In the genomic region with DNA sequence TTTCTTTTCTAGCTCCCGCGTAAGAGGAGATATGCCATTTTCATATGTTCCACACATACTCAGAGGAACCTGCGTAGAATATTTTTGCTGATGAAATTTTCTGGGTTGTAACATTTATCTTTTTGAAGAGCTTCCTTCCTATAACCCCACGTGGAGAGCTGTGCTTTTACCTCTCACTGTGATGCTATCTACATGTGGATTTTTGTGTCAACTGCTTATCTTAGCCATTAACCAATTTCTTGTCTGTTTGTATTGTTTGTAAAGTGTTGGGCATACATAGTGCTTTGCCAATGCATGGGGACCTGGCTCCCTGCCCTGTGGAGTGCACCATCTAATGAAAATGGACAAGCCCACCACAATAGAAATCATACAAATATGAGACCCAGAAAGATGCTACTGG, we compare ENCODE assay signal across 34 cellular contexts.
"Had no signal": no experiment of that assay in that cellular context is flagged by ENCODE, and none has a peak within 500 bp of the region (broad histone marks: within the 10 kb centered on the region; RNA-seq: fewer than 3 reads in every experiment).

No MANE protein-coding gene starts in this region.

- H3K4me3 ChIP-seq: adrenal gland, body of pancreas, breast epithelium had no signal

- DNase-seq: activated B cell treated with CpG ODN at 0.5 μM for 24 hours; activated CD4-positive, alpha-beta memory T cell treated with anti-CD3 and anti-CD28 coated beads for 36 hours; activated CD4-positive, alpha-beta T cell treated with anti-CD3 and anti-CD28 coated beads for 4 hours; activated CD4-positive, alpha-beta T cell treated with anti-CD3 and anti-CD28 coated beads, Interleukin-2, amount 10 ng/mL, durations not matched to agents 24 days and 14 days; activated CD4-positive, alpha-beta T cell treated with anti-CD3 and anti-CD28 coated beads, Interleukin-2, amount 50 U/mL, for 1 hour; activated CD4-positive, alpha-beta T cell treated with anti-CD3 and anti-CD28 coated beads, Interleukin-2, amount 50 U/mL, for 4 hours; activated CD4-positive, CD25-positive, alpha-beta regulatory T cell treated with anti-CD3 and anti-CD28 coated beads, Interleukin-2, amount 50 U/mL, for 72 hours; activated CD8-positive, alpha-beta memory T cell treated with anti-CD3 and anti-CD28 coated beads, Interleukin-2, amount 50 U/mL, for 4 hours; activated CD8-positive, alpha-beta T cell treated with anti-CD3 and anti-CD28 coated beads for 36 hours; activated effector memory CD4-positive, alpha-beta T cell treated with anti-CD3 and anti-CD28 coated beads, Interleukin-2, amount 50 U/mL, for 16 hours; activated gamma-delta T cell treated with Interleukin-2 at 50 U/mL for 16 hours; activated naive CD4-positive, alpha-beta T cell; activated naive CD4-positive, alpha-beta T cell treated with anti-CD3 and anti-CD28 coated beads for 36 hours; activated naive CD4-positive, alpha-beta T cell treated with anti-CD3 and anti-CD28 coated beads, Interleukin-2, amount 50 U/mL, for 16 hours; activated naive CD8-positive, alpha-beta T cell treated with anti-CD3 and anti-CD28 coated beads for 36 hours; activated T-cell treated with anti-CD3 and anti-CD28 coated beads for 4 hours; activated T-cell treated with anti-CD3 and anti-CD28 coated beads, Interleukin-2, amount 50 U/mL, for 1 hour; activated T-cell treated with anti-CD3 and anti-CD28 coated beads, Interleukin-2, amount 50 U/mL, for 4 hours; activated T-cell treated with anti-CD3 and anti-CD28 coated beads, Interleukin-2, amount 50 U/mL, for 72 hours; adrenal gland; amniotic stem cell; aorta; body of pancreas; brain microvascular endothelial cell; central memory CD4-positive, alpha-beta T cell; T-helper 2 cell; T-helper 9 cell had no signal

- H3K4me3 Mint-ChIP-seq: activated B cell treated with CpG ODN at 0.5 μM for 24 hours; activated CD4-positive, alpha-beta memory T cell treated with anti-CD3 and anti-CD28 coated beads for 36 hours; activated CD4-positive, alpha-beta T cell treated with anti-CD3 and anti-CD28 coated beads, Interleukin-2, amount 10 ng/mL, durations not matched to agents 24 days and 14 days; activated CD8-positive, alpha-beta T cell treated with anti-CD3 and anti-CD28 coated beads for 36 hours; activated naive CD4-positive, alpha-beta T cell treated with anti-CD3 and anti-CD28 coated beads for 36 hours; activated naive CD8-positive, alpha-beta T cell treated with anti-CD3 and anti-CD28 coated beads for 36 hours; activated T-cell treated with anti-CD3 and anti-CD28 coated beads, Interleukin-2, amount 50 U/mL, for 4 hours; activated T-cell treated with anti-CD3 and anti-CD28 coated beads, Interleukin-2, amount 50 U/mL, for 72 hours; activated T-helper 1 cell treated with anti-CD3 and anti-CD28 coated beads, Interleukin-12 subunit alpha, Interleukin-12 subunit beta, Interleukin-2, Interleukin-4 antibody, amounts not matched to agents 30 ng/mL and 10 ng/mL and 1 ng/mL, durations not matched to agents 14 hours and 24 hours and 36 hours; activated T-helper 17 cell treated with anti-CD3 and anti-CD28 coated beads, Interleukin-2, amount 50 U/mL, for 72 hours; T-helper 1 cell treated with Interleukin-12 subunit alpha and Interleukin-12 subunit beta and Interleukin-4 antibody, amounts not matched to agents 30 μg/mL and 1 μg/mL, for 36 hours; T-helper 2 cell treated with Interferon-gamma antibody and Interleukin-4, amounts not matched to agents 5 μg/mL and 100 μg/mL, for 36 hours had no signal

- H3K9me3 Mint-ChIP-seq: activated B cell treated with CpG ODN at 0.5 μM for 24 hours; activated CD4-positive, alpha-beta memory T cell treated with anti-CD3 and anti-CD28 coated beads for 36 hours; activated CD4-positive, alpha-beta T cell treated with anti-CD3 and anti-CD28 coated beads, Interleukin-2, amount 10 ng/mL, durations not matched to agents 24 days and 14 days; activated CD8-positive, alpha-beta T cell treated with anti-CD3 and anti-CD28 coated beads for 36 hours; activated naive CD4-positive, alpha-beta T cell treated with anti-CD3 and anti-CD28 coated beads for 36 hours; activated naive CD4-positive, alpha-beta T cell treated with anti-CD3 and anti-CD28 coated beads, Interleukin-2, amount 50 U/mL, for 72 hours; activated naive CD8-positive, alpha-beta T cell treated with anti-CD3 and anti-CD28 coated beads for 36 hours; activated T-cell treated with anti-CD3 and anti-CD28 coated beads, Interleukin-2, amount 50 U/mL, for 4 hours; activated T-cell treated with anti-CD3 and anti-CD28 coated beads, Interleukin-2, amount 50 U/mL, for 72 hours; activated T-helper 1 cell treated with anti-CD3 and anti-CD28 coated beads, Interleukin-12 subunit alpha, Interleukin-12 subunit beta, Interleukin-2, Interleukin-4 antibody, amounts not matched to agents 30 ng/mL and 10 ng/mL and 1 ng/mL, durations not matched to agents 14 hours and 24 hours and 36 hours; activated T-helper 17 cell treated with anti-CD3 and anti-CD28 coated beads, Interleukin-2, amount 50 U/mL, for 72 hours; T-helper 1 cell treated with Interleukin-12 subunit alpha and Interleukin-12 subunit beta and Interleukin-4 antibody, amounts not matched to agents 30 μg/mL and 1 μg/mL, for 36 hours; T-helper 2 cell treated with Interferon-gamma antibody and Interleukin-4, amounts not matched to agents 5 μg/mL and 100 μg/mL, for 36 hours had no signal

- H3K27ac ChIP-seq: adrenal gland, body of pancreas, brain microvascular endothelial cell, breast epithelium, VCaP had no signal

- H3K27ac Mint-ChIP-seq: activated B cell treated with CpG ODN at 0.5 μM for 24 hours; activated CD4-positive, alpha-beta memory T cell treated with anti-CD3 and anti-CD28 coated beads for 36 hours; activated CD4-positive, alpha-beta T cell treated with anti-CD3 and anti-CD28 coated beads, Interleukin-2, amount 10 ng/mL, durations not matched to agents 24 days and 14 days; activated CD8-positive, alpha-beta T cell treated with anti-CD3 and anti-CD28 coated beads for 36 hours; activated naive CD4-positive, alpha-beta T cell treated with anti-CD3 and anti-CD28 coated beads for 36 hours; activated naive CD4-positive, alpha-beta T cell treated with anti-CD3 and anti-CD28 coated beads, Interleukin-2, amount 50 U/mL, for 72 hours; activated naive CD8-positive, alpha-beta T cell treated with anti-CD3 and anti-CD28 coated beads for 36 hours; activated T-cell treated with anti-CD3 and anti-CD28 coated beads, Interleukin-2, amount 50 U/mL, for 72 hours; activated T-helper 1 cell treated with anti-CD3 and anti-CD28 coated beads, Interleukin-12 subunit alpha, Interleukin-12 subunit beta, Interleukin-2, Interleukin-4 antibody, amounts not matched to agents 30 ng/mL and 10 ng/mL and 1 ng/mL, durations not matched to agents 14 hours and 24 hours and 36 hours; activated T-helper 17 cell treated with anti-CD3 and anti-CD28 coated beads, Interleukin-2, amount 50 U/mL, for 72 hours; T-helper 1 cell treated with Interleukin-12 subunit alpha and Interleukin-12 subunit beta and Interleukin-4 antibody, amounts not matched to agents 30 μg/mL and 1 μg/mL, for 36 hours; T-helper 2 cell treated with Interferon-gamma antibody and Interleukin-4, amounts not matched to agents 5 μg/mL and 100 μg/mL, for 36 hours had no signal

- H3K4me1 ChIP-seq: adrenal gland, body of pancreas, breast epithelium had no signal

- H3K36me3 Mint-ChIP-seq: activated CD4-positive, alpha-beta memory T cell treated with anti-CD3 and anti-CD28 coated beads for 36 hours; activated naive CD4-positive, alpha-beta T cell treated with anti-CD3 and anti-CD28 coated beads, Interleukin-2, amount 50 U/mL, for 72 hours; activated naive CD8-positive, alpha-beta T cell treated with anti-CD3 and anti-CD28 coated beads for 36 hours had no signal

- ATAC-seq: activated CD8-positive, alpha-beta T cell treated with anti-CD3 and anti-CD28 coated beads for 36 hours; activated naive CD4-positive, alpha-beta T cell treated with anti-CD3 and anti-CD28 coated beads, Interleukin-2, amount 50 U/mL, for 72 hours; activated T-cell treated with anti-CD3 and anti-CD28 coated beads, Interleukin-2, amount 50 U/mL, for 4 hours; activated T-cell treated with anti-CD3 and anti-CD28 coated beads, Interleukin-2, amount 50 U/mL, for 72 hours; activated T-helper 17 cell treated with anti-CD3 and anti-CD28 coated beads, Interleukin-2, amount 50 U/mL, for 72 hours; body of pancreas had no signal

- H3K27me3 ChIP-seq: adrenal gland, body of pancreas, brain microvascular endothelial cell, breast epithelium had no signal

- H3K36me3 ChIP-seq: adrenal gland, brain microvascular endothelial cell, breast epithelium had no signal

- H3K9me3 ChIP-seq: adrenal gland, body of pancreas, breast epithelium had no signal

- H3K4me1 Mint-ChIP-seq: activated CD4-positive, alpha-beta T cell treated with anti-CD3 and anti-CD28 coated beads, Interleukin-2, amount 10 ng/mL, durations not matched to agents 24 days and 14 days; activated naive CD8-positive, alpha-beta T cell treated with anti-CD3 and anti-CD28 coated beads for 36 hours; activated T-helper 17 cell treated with anti-CD3 and anti-CD28 coated beads, Interleukin-2, amount 50 U/mL, for 72 hours had no signal
